28 cellular contexts compared by ENCODE assay signal in genomic region chr19:29264897-29265296, GRCh38.
"Had no signal": no experiment of that assay in that cellular context is flagged by ENCODE, and none has a peak within 500 bp of the region (broad histone marks: within the 10 kb centered on the region; RNA-seq: fewer than 3 reads in every experiment).

No MANE protein-coding gene starts in this region.

- H3K4me1 ChIP-seq: heart right ventricle, lower lobe of right lung, pancreas, prostate gland, sigmoid colon, stomach, testis, thyroid gland, transverse colon, upper lobe of left lung had no signal

- H3K27ac ChIP-seq: heart right ventricle, hepatocyte, lower lobe of right lung, pancreas, prostate gland, sigmoid colon, spleen, stomach, testis, thyroid gland, transverse colon, upper lobe of left lung had no signal

- DNase-seq: heart right ventricle; kidney glomerular epithelial cell; left cardiac atrium; lower lobe of right lung; mammary epithelial cell; mesenchymal stem cell; naive B cell; natural killer cell; nephron progenitor cell; pancreas; posterior cingulate gyrus; retina; right cardiac atrium; sigmoid colon; small intestine; spleen; stimulated activated CD4-positive, alpha-beta T cell treated with anti-CD3 and anti-CD28 coated beads, Interleukin-2, amount 100 ng/mL, for 48 hours; stimulated activated naive B cell treated with anti-CD40 and anti-IgM and Interleukin-4, amounts not matched to agents 10 μg/mL and 1 μg/mL and 100 μg/mL, for 72 hours; stimulated activated naive CD8-positive, alpha-beta T cell treated with anti-CD3 and anti-CD28 coated beads, Interleukin-15, Interleukin-2, amounts not matched to agents 100 U/mL and 50 U/mL, for 24 hours; stomach; testis; thyroid gland; transverse colon; upper lobe of left lung had no signal

- H3K36me3 ChIP-seq: heart right ventricle, lower lobe of right lung, pancreas, prostate gland, sigmoid colon, spleen, stomach, thyroid gland, transverse colon, upper lobe of left lung had no signal

- H3K27ac Mint-ChIP-seq: mesothelial cell of epicardium; naive B cell; natural killer cell; nephron progenitor cell; stimulated activated naive B cell treated with anti-CD40 and anti-IgM and Interleukin-4, amounts not matched to agents 10 μg/mL and 1 μg/mL and 100 μg/mL, for 72 hours had no signal

- H3K9me3 ChIP-seq: heart right ventricle, lower lobe of right lung, pancreas, prostate gland, sigmoid colon, spleen, stomach, testis, thyroid gland, transverse colon, upper lobe of left lung had no signal

- H3K9me3 Mint-ChIP-seq: mesothelial cell of epicardium, natural killer cell, nephron progenitor cell had no signal

- ATAC-seq: heart right ventricle; left cardiac atrium; left lobe of liver; lower lobe of right lung; natural killer cell; pancreas; right cardiac atrium; stimulated activated naive B cell treated with anti-CD40 and anti-IgM and Interleukin-4, amounts not matched to agents 10 μg/mL and 1 μg/mL and 100 μg/mL, for 72 hours; stimulated activated naive CD8-positive, alpha-beta T cell treated with anti-CD3 and anti-CD28 coated beads, Interleukin-15, Interleukin-2, amounts not matched to agents 100 U/mL and 50 U/mL, for 24 hours had no signal

- H3K36me3 Mint-ChIP-seq: mesothelial cell of epicardium; naive B cell; natural killer cell; stimulated activated naive B cell treated with anti-CD40 and anti-IgM and Interleukin-4, amounts not matched to agents 10 μg/mL and 1 μg/mL and 100 μg/mL, for 72 hours had no signal

- H3K4me3 ChIP-seq: heart right ventricle, hepatocyte, lower lobe of right lung, pancreas, prostate gland, sigmoid colon, spleen, stomach, testis, thyroid gland, transverse colon, upper lobe of left lung had no signal

- H3K27me3 ChIP-seq: hepatocyte, pancreas, testis, thyroid gland, upper lobe of left lung had no signal

- H3K4me1 Mint-ChIP-seq: mesothelial cell of epicardium, naive B cell had no signal

- H3K4me3 Mint-ChIP-seq: mesothelial cell of epicardium; naive B cell; natural killer cell; nephron progenitor cell; stimulated activated naive B cell treated with anti-CD40 and anti-IgM and Interleukin-4, amounts not matched to agents 10 μg/mL and 1 μg/mL and 100 μg/mL, for 72 hours had no signal
